Comparison of ENCODE assay signal across 17 cellular contexts in genomic region chr3:129868912-129869311, GRCh38. TPM values are rescaled to one million over a fixed set of nuclear protein-coding genes. Genes with fewer than 3 reads are reported as not detected.
DNase-seq lines count a peak whose midpoint lies in the region; ATAC-seq and TF ChIP-seq lines count a peak whose summit lies in the region.
"Had no signal": no experiment of that assay in that cellular context is flagged by ENCODE, and none has a peak within 500 bp of the region (broad histone marks: within the 10 kb centered on the region; RNA-seq: fewer than 3 reads in every experiment).

No MANE protein-coding gene starts in this region.

- H3K27ac ChIP-seq in psoas muscle (peak overlapping the region; percentile 48), A673 (ENCODE audit: low read depth, low read length, poor library complexity, severe bottlenecking) (no peak overlapping the region)
- H3K27ac ChIP-seq: A549 had no signal

- H3K4me3 ChIP-seq in H7 (ENCODE audit: insufficient read depth, low read depth, low read length) (no peak overlapping the region), psoas muscle (no peak overlapping the region), A673 (ENCODE audit: low read depth, low read length, poor library complexity, severe bottlenecking) (no peak overlapping the region)
- H3K4me3 ChIP-seq: A549 had no signal

- no peaks in the 10 kb centered on the region for H3K9me3 Mint-ChIP-seq in WTC11
- H3K9me3 Mint-ChIP-seq: CD4-positive, alpha-beta memory T cell; H9; HFFc6 had no signal

- no peak overlapping the region for H3K27ac Mint-ChIP-seq in WTC11
- H3K27ac Mint-ChIP-seq: CD4-positive, alpha-beta memory T cell; HFFc6 had no signal

- H3K36me3 Mint-ChIP-seq in WTC11, result peaks cover 18% of the 10 kb centered on the region

- no TSS peak for BruUV-seq in A673 (replicated peaks; lab: Mats Ljungman, UMichigan)

- H3K36me3 ChIP-seq in H7 (replicated peaks; ENCODE audit: control insufficient read depth, insufficient read depth, low read length) (peaks cover 3% of the 10 kb centered on the region), psoas muscle (ENCODE audit: insufficient read depth in 1 of 2, low read depth in 1 of 2) (peaks cover 0 to 11% of the 10 kb centered on the region in 2 donors), A673 (ENCODE audit: insufficient read depth, low read length, poor library complexity, severe bottlenecking) (peaks cover 18% of the 10 kb centered on the region)

- TF ChIP-seq CTCF in WTC11 (IDR thresholded peaks at IDR 0.05) (no peak), psoas muscle (IDR thresholded peaks at IDR 0.05) (no peak), A673 (conservative IDR thresholded peaks at IDR 0.05; ENCODE audit: low read depth, low read length) (no peak)

- H3K27me3 Mint-ChIP-seq in WTC11 (ENCODE audit: low read depth), result no peaks in the 10 kb centered on the region
- H3K27me3 Mint-ChIP-seq: CD4-positive, alpha-beta memory T cell had no signal

- H3K9me3 ChIP-seq in psoas muscle, result no peaks in the 10 kb centered on the region
- H3K9me3 ChIP-seq in A673 (ENCODE audit: low read depth, low read length, poor library complexity, severe bottlenecking), result no peaks in the 10 kb centered on the region
- H3K9me3 ChIP-seq: A549 had no signal

- CTCF ChIA-PET in WTC11 (lab: Charles Lee), result no interaction called here
- CTCF ChIA-PET in A673 (lab: Charles Lee), result no interaction called here

- POLR2A ChIA-PET in WTC11 (lab: Charles Lee) (no interaction called here), A673 (lab: Charles Lee; ENCODE audit: low non-redundant PET) (no interaction called here)

- H3K27me3 ChIP-seq in H7 (ENCODE audit: control insufficient read depth, insufficient read depth, low read length), result no peaks in the 10 kb centered on the region
- H3K27me3 ChIP-seq in psoas muscle (ENCODE audit: insufficient read depth in 3 of 3, low read length in 2 of 3), result no peaks in the 10 kb centered on the region
- no peaks in the 10 kb centered on the region for H3K27me3 ChIP-seq in A673 (replicated peaks; ENCODE audit: insufficient read depth, low read depth, low read length, poor library complexity)

- peaks cover 41% of the 10 kb centered on the region for H3K4me1 ChIP-seq in psoas muscle
- peaks cover 16% of the 10 kb centered on the region for H3K4me1 ChIP-seq in A673 (ENCODE audit: insufficient read depth, low read length, poor library complexity, severe bottlenecking)

- intact Hi-C loops in psoas muscle (cut with DNase I), result no loop called here
- intact Hi-C loops in A673 (cut with micrococcal nuclease; ENCODE audit: unreplicated experiment), result no loop called here

- peak; percentile 17 for DNase-seq in H7
- no peak for DNase-seq in WTC11 (ENCODE audit: low spot score)
- DNase-seq in psoas muscle, result no peak
- no peak for DNase-seq in A673 (ENCODE audit: low spot score)
- DNase-seq in inferior parietal cortex (ENCODE audit: extremely low spot score), result no peak
- DNase-seq: 8988T; C1 segment of cervical spinal cord; Calu3; CD4-positive, alpha-beta memory T cell; COR-L47; DMS53; DMS79 treated with DMSO at 0.1 percent for 48 hours; GF-D8; H9; HFFc6 had no signal

- no peak overlapping the region for H3K4me3 Mint-ChIP-seq in WTC11
- H3K4me3 Mint-ChIP-seq: CD4-positive, alpha-beta memory T cell; H9; HFFc6 had no signal

- peaks cover 26% of the 10 kb centered on the region for H3K4me1 Mint-ChIP-seq in WTC11

- 97 to 100% (median 98%) methylated on average over 2 of the region's 2 CpGs for WGBS in psoas muscle, 3 donors

- ATAC-seq in WTC11 (peak; percentile 50), psoas muscle (no peak), GM21515 (IDR thresholded peaks at IDR 0.05; ENCODE audit: unreplicated experiment) (no peak)
- ATAC-seq: A549 had no signal

TF ChIP-seq in WTC11, 78 proteins besides CTCF, POLR2A, EP300 and RAD21:
- TF ChIP-seq SOX15 (CRISPR knock-in tag; IDR thresholded peaks at IDR 0.05) (no peak), MLX (CRISPR knock-in tag; IDR thresholded peaks at IDR 0.05) (no peak), JAZF1 (CRISPR knock-in tag; IDR thresholded peaks at IDR 0.05) (no peak), ZNF317 (CRISPR knock-in tag; IDR thresholded peaks at IDR 0.05; ENCODE audit: borderline replicate concordance, low read depth) (no peak), TP53 (CRISPR knock-in tag; IDR thresholded peaks at IDR 0.05) (no peak), TEAD4 (CRISPR knock-in tag; IDR thresholded peaks at IDR 0.05) (no peak), ATF2 (CRISPR knock-in tag; IDR thresholded peaks at IDR 0.05; ENCODE audit: borderline replicate concordance, low read depth) (no peak), FOXK1 (CRISPR knock-in tag; IDR thresholded peaks at IDR 0.05) (no peak), PRDM15 (CRISPR knock-in tag; IDR thresholded peaks at IDR 0.05) (no peak), ZNF263 (CRISPR knock-in tag; IDR thresholded peaks at IDR 0.05; ENCODE audit: low read depth) (no peak), E2F5 (CRISPR knock-in tag; IDR thresholded peaks at IDR 0.05) (no peak), ZBTB43 (CRISPR knock-in tag; IDR thresholded peaks at IDR 0.05) (no peak), ELF4 (CRISPR knock-in tag; IDR thresholded peaks at IDR 0.05; ENCODE audit: low read depth) (no peak), NFYB (CRISPR knock-in tag; conservative IDR thresholded peaks at IDR 0.05; ENCODE audit: low read depth) (no peak), EMX1 (CRISPR knock-in tag; IDR thresholded peaks at IDR 0.05) (no peak), PRRX2 (CRISPR knock-in tag; IDR thresholded peaks at IDR 0.05) (no peak)

RNA-seq across cellular contexts. Expression of gene TMCC1, which starts 24.6 kb away (rescaled TPM):
- total RNA-seq in H7 (2014; rRNA removed; shearing (Covaris generic)), result 24.5 and 29.9 TPM in 2 replicates
- total RNA-seq in WTC11 (2021) (20.6 to 29.3 TPM (median 23.6 TPM) in 3 replicates), psoas muscle (10 to 100 TPM; 38.1 to 55.0 (median 44.9) TPM), A673 (2021) (29.4 and 32.8 TPM in 2 replicates)
- polyA plus RNA-seq in psoas muscle, result 10 to 100 TPM; 12.4 to 31.4 (median 13.8) TPM
